ENCODE assay signal across 22 cellular contexts in genomic region chr2:121257476-121257831, GRCh38. TPM values are rescaled to one million over a fixed set of nuclear protein-coding genes. Genes with fewer than 3 reads are reported as not detected.
DNase-seq lines count a peak whose midpoint lies in the region; ATAC-seq and TF ChIP-seq lines count a peak whose summit lies in the region.
"Had no signal": no experiment of that assay in that cellular context is flagged by ENCODE, and none has a peak within 500 bp of the region (broad histone marks: within the 10 kb centered on the region; RNA-seq: fewer than 3 reads in every experiment).

No MANE protein-coding gene starts in this region.

- peak; percentile 19 for DNase-seq in Calu3
- DNase-seq in NCI-H510A (lab: John Stamatoyannopoulos, UW): peak; percentile 27
- DNase-seq in esophagus squamous epithelium (lab: John Stamatoyannopoulos, UW): no peak
- DNase-seq in stomach: no peak
- no peak for DNase-seq in stimulated activated CD4-positive, alpha-beta T cell treated with anti-CD3 and anti-CD28 coated beads, Interleukin-12 subunit alpha, Interleukin-12 subunit beta, amount 100 ng/mL, for 4 hours
- no peak for DNase-seq in DMS79 (lab: John Stamatoyannopoulos, UW)
- DNase-seq: activated CD4-positive, alpha-beta T cell treated with anti-CD3 and anti-CD28 coated beads for 48 hours; activated naive CD4-positive, alpha-beta T cell treated with Interleukin-2 at 50 U/mL for 16 hours; activated T-cell treated with anti-CD3 and anti-CD28 coated beads, Interleukin-2, amount 50 U/mL, for 72 hours; CD4-positive, CD25-positive, alpha-beta regulatory T cell; GOT3; NCI-H187; nucleus accumbens; stimulated activated CD4-positive, alpha-beta T cell treated with anti-CD3 and anti-CD28 coated beads, Interleukin-2, amount 100 ng/mL, for 24 hours; T-helper 2 cell had no signal

- peaks cover 25% of the 10 kb centered on the region for H3K36me3 Mint-ChIP-seq in Calu3 (ENCODE audit: insufficient read depth, unreplicated experiment)
- H3K36me3 Mint-ChIP-seq: CD4-positive, CD25-positive, alpha-beta regulatory T cell had no signal

- H3K9me3 Mint-ChIP-seq in Calu3 (ENCODE audit: low read depth, unreplicated experiment): no peaks in the 10 kb centered on the region
- H3K9me3 Mint-ChIP-seq: CD4-positive, CD25-positive, alpha-beta regulatory T cell had no signal

- no TSS peak for BruUV-seq in Calu3 (replicated peaks; lab: Mats Ljungman, UMichigan)

- peaks cover 0 to 32% (median 0%) of the 10 kb centered on the region in 3 donors for H3K4me1 ChIP-seq in esophagus squamous epithelium
- peaks cover 16 to 33% (median 28%) of the 10 kb centered on the region in 4 donors for H3K4me1 ChIP-seq in stomach

- H3K4me3 ChIP-seq in esophagus squamous epithelium (no peak overlapping the region), stomach (no peak overlapping the region)
- H3K4me3 ChIP-seq: cardiac muscle cell, SK-N-MC, skin epidermis, vagina had no signal

- no peak for ATAC-seq in GM21423 (IDR thresholded peaks at IDR 0.05; ENCODE audit: unreplicated experiment)

- peak overlapping the region; percentile 5 for H3K4me3 Mint-ChIP-seq in Calu3 (ENCODE audit: low read depth, unreplicated experiment)
- H3K4me3 Mint-ChIP-seq: activated T-cell treated with anti-CD3 and anti-CD28 coated beads, Interleukin-2, amount 50 U/mL, for 72 hours; CD4-positive, CD25-positive, alpha-beta regulatory T cell; memory B cell had no signal

- H3K27ac Mint-ChIP-seq in Calu3 (ENCODE audit: unreplicated experiment): peak overlapping the region; percentile 95
- H3K27ac Mint-ChIP-seq: activated T-cell treated with anti-CD3 and anti-CD28 coated beads, Interleukin-2, amount 50 U/mL, for 72 hours; CD4-positive, CD25-positive, alpha-beta regulatory T cell; memory B cell had no signal

- CTCF ChIA-PET in Calu3 (lab: Charles Lee): interaction anchor here (1.0 to 1.3 kb wide), 2 partner anchors 129 to 158 kb away, joined by 3 to 4 read pairs; no protein-coding TSS in a partner anchor

- TF ChIP-seq CTCF in Calu3 (IDR thresholded peaks at IDR 0.05; ENCODE audit: unreplicated experiment) (no peak), esophagus squamous epithelium (IDR thresholded peaks at IDR 0.05) (no peak), stomach (IDR thresholded peaks at IDR 0.05) (no peak)

- TF ChIP-seq EP300 in stomach (IDR thresholded peaks at IDR 0.05): no peak

- H3K27ac ChIP-seq in esophagus squamous epithelium (peak overlapping the region in 3 of 4 donors; percentile 52 to 69 (median 59)), stomach (peak overlapping the region in 4 of 5 donors; percentile 3 to 59 (median 35))
- H3K27ac ChIP-seq: cardiac muscle cell, SK-N-MC, vagina had no signal

- no peak for TF ChIP-seq POLR2A in esophagus squamous epithelium (IDR thresholded peaks at IDR 0.05)
- no peak for TF ChIP-seq POLR2A in stomach (IDR thresholded peaks at IDR 0.05)

- peaks cover 58% of the 10 kb centered on the region for H3K4me1 Mint-ChIP-seq in Calu3 (ENCODE audit: low read depth, unreplicated experiment)
- H3K4me1 Mint-ChIP-seq: CD4-positive, CD25-positive, alpha-beta regulatory T cell had no signal

- H3K36me3 ChIP-seq in esophagus squamous epithelium: peaks cover 0 to 11% (median 0%) of the 10 kb centered on the region in 3 donors
- no peaks in the 10 kb centered on the region for H3K36me3 ChIP-seq in stomach
- H3K36me3 ChIP-seq: cardiac muscle cell, vagina had no signal

- intact Hi-C loops in Calu3 (cut with micrococcal nuclease; ENCODE audit: unreplicated experiment): loop anchor here (5.0 kb wide), 2 partner anchors 35 to 50 kb away; no protein-coding TSS in a partner anchor
- intact Hi-C loops in esophagus squamous epithelium (cut with DNase I): no loop called here
- intact Hi-C loops in stomach (cut with DNase I; ENCODE audit: low total_unique reads): no loop called here

- WGBS in esophagus squamous epithelium, 2 donors: 64 to 84% methylated on average over 3 of the region's 3 CpGs
- WGBS in stomach, 5 donors: 52 to 80% (median 72%) methylated on average over 3 of the region's 3 CpGs

- H3K27me3 ChIP-seq in esophagus squamous epithelium: no peaks in the 10 kb centered on the region
- peaks cover 0 to 6% (median 0%) of the 10 kb centered on the region in 3 donors for H3K27me3 ChIP-seq in stomach
- H3K27me3 ChIP-seq: cardiac muscle cell, vagina had no signal

- H3K27me3 Mint-ChIP-seq in Calu3 (ENCODE audit: unreplicated experiment): no peaks in the 10 kb centered on the region
- H3K27me3 Mint-ChIP-seq: memory B cell had no signal

- H3K9me3 ChIP-seq in esophagus squamous epithelium: no peaks in the 10 kb centered on the region
- no peaks in the 10 kb centered on the region for H3K9me3 ChIP-seq in stomach
- H3K9me3 ChIP-seq: vagina had no signal

RNA-seq across cellular contexts. Expression of gene TFCP2L1, which starts 27.5 kb away (rescaled TPM):
- total RNA-seq in Calu3 (2022) (21.1 and 29.8 TPM in 2 replicates), esophagus squamous epithelium (10 to 100 TPM; 17.9 to 39.7 (median 24.0) TPM), stomach (100 to 1,000 TPM in 1 of 5 donors, 10 to 100 TPM in 4; 31.4 to 154 (median 48.2) TPM)
- polyA plus RNA-seq in stomach: 10 to 100 TPM in 1 of 3 donors, 1 to 10 TPM in 2; 6.8 to 10.4 (median 7.6) TPM
- total RNA-seq: cardiac muscle cell, pulmonary artery endothelial cell had no signal
- polyA plus RNA-seq: CD4-positive, CD25-positive, alpha-beta regulatory T cell had no signal

Comparison
In these comparisons a context has a peak if more than half of its experiments do, and no peak if none do; other contexts are left out.
1. DNase-seq: peak in Calu3 (single experiment) and NCI-H510A (single experiment); none in esophagus squamous epithelium (single experiment), stomach (single experiment), stimulated activated CD4-positive, alpha-beta T cell treated with anti-CD3 and anti-CD28 coated beads, Interleukin-12 subunit alpha, Interleukin-12 subunit beta, amount 100 ng/mL, for 4 hours (single experiment) and DMS79 (single experiment).